In genomic region chr13:114059946-114060860, GRCh38 we compare ENCODE assay signal across 13 cellular contexts.
DNase-seq lines count a peak whose midpoint lies in the region; ATAC-seq and TF ChIP-seq lines count a peak whose summit lies in the region.
"Had no signal": no experiment of that assay in that cellular context is flagged by ENCODE, and none has a peak within 500 bp of the region (broad histone marks: within the 10 kb centered on the region; RNA-seq: fewer than 3 reads in every experiment).

No MANE protein-coding gene starts in this region.

- peak overlapping the region; percentile 33 for H2AK9ac ChIP-seq in IMR-90 (replicated peaks; ENCODE audit: low read depth, low read length, poor library complexity)

- H4K8ac ChIP-seq in IMR-90 (ENCODE audit: low read depth in 2 of 2, low read length in 2 of 2), result peak overlapping the region in 1 of 2 experiments; percentile 10; a peak in 1 of 4 replicates
- no peak overlapping the region for H4K8ac ChIP-seq in trophoblast cell (ENCODE audit: low read depth, low read length)

- peaks cover 8% of the 10 kb centered on the region for H3K79me2 ChIP-seq in trophoblast cell (ENCODE audit: control insufficient read depth, insufficient read depth, low read length, poor library complexity)

- H3K4me2 ChIP-seq in BLaER1 (peak overlapping the region; percentile 90), IMR-90 (ENCODE audit: low read depth, low read length) (no peak overlapping the region), trophoblast cell (ENCODE audit: low read length) (no peak overlapping the region)

- H3K4me1 ChIP-seq in BLaER1, result peaks cover 100% of the 10 kb centered on the region
- peaks cover 20% of the 10 kb centered on the region for H3K4me1 ChIP-seq in IMR-90 (ENCODE audit: control insufficient read depth, insufficient read depth, low read length)
- peaks cover 6% of the 10 kb centered on the region for H3K4me1 ChIP-seq in endodermal cell (ENCODE audit: control insufficient read depth, insufficient read depth, low read length)
- peaks cover 11 to 15% of the 10 kb centered on the region in 2 experiments for H3K4me1 ChIP-seq in trophoblast cell (ENCODE audit: control insufficient read depth in 1 of 2, insufficient read depth in 2 of 2, low read length in 2 of 2)

- no peak overlapping the region for H2BK12ac ChIP-seq in trophoblast cell (ENCODE audit: low read length)

- H4K12ac ChIP-seq in trophoblast cell (ENCODE audit: low read depth, low read length), result no peak overlapping the region

- H3K36me3 Mint-ChIP-seq in endodermal cell (ENCODE audit: low read depth), result peaks cover 4% of the 10 kb centered on the region

- no peak overlapping the region for H3K27ac Mint-ChIP-seq in endodermal cell

- H3K14ac ChIP-seq in IMR-90 (replicated peaks; ENCODE audit: low read depth, low read length) (no peak overlapping the region), trophoblast cell (ENCODE audit: low read length) (peak overlapping the region; percentile 14)

- H4K91ac ChIP-seq in IMR-90 (ENCODE audit: insufficient read depth, low read depth, low read length), result no peak overlapping the region
- H4K91ac ChIP-seq in trophoblast cell (ENCODE audit: low read depth, low read length), result no peak overlapping the region

- H3K18ac ChIP-seq in IMR-90 (ENCODE audit: low read depth, low read length) (no peak overlapping the region), trophoblast cell (ENCODE audit: low read length) (no peak overlapping the region)

- H3K27me3 Mint-ChIP-seq in endodermal cell (ENCODE audit: insufficient read depth), result no peaks in the 10 kb centered on the region

- no peaks in the 10 kb centered on the region for H3K9me3 Mint-ChIP-seq in endodermal cell

- no peak overlapping the region for H2BK5ac ChIP-seq in IMR-90 (ENCODE audit: low read depth, low read length, poor library complexity, severe bottlenecking)
- no peak overlapping the region for H2BK5ac ChIP-seq in trophoblast cell (ENCODE audit: low read depth, low read length, poor library complexity)

- CTCF ChIA-PET in IMR-90 (lab: Yijun Ruan, JAX), result no interaction called here

- no peak overlapping the region for H2BK15ac ChIP-seq in IMR-90 (ENCODE audit: low read depth, low read length)

- peaks cover 9% of the 10 kb centered on the region for H3K4me1 Mint-ChIP-seq in endodermal cell

- 90% methylated on average over 38 of the region's 53 CpGs; no CpG with 5 or more reads in 1 of the 2 experiments for WGBS in IMR-90 (ENCODE audit: extremely low coverage in 2 of 2, insufficient read length in 1 of 2), 2 experiments
- 94 to 95% methylated on average over 49 to 53 of the region's 53 CpGs for WGBS in endodermal cell (ENCODE audit: insufficient coverage in 1 of 2, insufficient read length in 1 of 2), 2 experiments
- WGBS in trophoblast cell (ENCODE audit: extremely low coverage, insufficient coverage, insufficient read length), result no CpG with 5 or more reads among the region's 53 CpGs

- BruUV-seq in IMR-90 (replicated peaks; lab: Mats Ljungman, UMichigan), result no TSS peak

- no peak overlapping the region for H4K5ac ChIP-seq in IMR-90 (ENCODE audit: low read depth, low read length)

- H3K4me3 Mint-ChIP-seq in endodermal cell, result no peak overlapping the region

- no peak overlapping the region for H2BK20ac ChIP-seq in IMR-90 (ENCODE audit: low read depth, low read length)

- H3K79me1 ChIP-seq in IMR-90 (ENCODE audit: low read depth in 1 of 2, low read length in 2 of 2) (peaks cover 7 to 81% of the 10 kb centered on the region in 2 experiments; a peak in 3 of 4 replicates), trophoblast cell (ENCODE audit: low read length) (peaks cover 20% of the 10 kb centered on the region)

- peak overlapping the region; percentile 27; the same call in 1 of the 2 replicates for H3K4ac ChIP-seq in IMR-90 (ENCODE audit: low read depth, low read length)
- peak overlapping the region; percentile 11 for H3K4ac ChIP-seq in trophoblast cell (ENCODE audit: low read depth, low read length)

- no peaks in the 10 kb centered on the region for H3K27me3 ChIP-seq in BLaER1
- H3K27me3 ChIP-seq in IMR-90 (ENCODE audit: control insufficient read depth, insufficient read depth, low read length), result no peaks in the 10 kb centered on the region
- no peaks in the 10 kb centered on the region for H3K27me3 ChIP-seq in endodermal cell (ENCODE audit: control insufficient read depth, insufficient read depth, low read length, poor library complexity, severe bottlenecking)
- no peaks in the 10 kb centered on the region for H3K27me3 ChIP-seq in trophoblast cell (ENCODE audit: insufficient read depth, low read length)

- no peak for DNase-seq in IMR-90
- no peak for DNase-seq in endodermal cell
- no peak for DNase-seq in trophoblast cell
- no peak for DNase-seq in NOMO-1 treated with DMSO at 0.1 percent for 48 hours (lab: John Stamatoyannopoulos, UW; ENCODE audit: unreplicated experiment)
- DNase-seq in DMS 273 treated with DMSO at 0.1 percent for 48 hours (lab: John Stamatoyannopoulos, UW), result no peak
- DNase-seq in NCI-H1092 treated with DMSO at 0.1 percent for 48 hours (lab: John Stamatoyannopoulos, UW), result no peak
- DNase-seq: activated CD8-positive, alpha-beta memory T cell treated with anti-CD3 and anti-CD28 coated beads for 24 hours; foreskin fibroblast; islet precursor cell; NCI-H446 treated with DMSO at 0.1 percent for 48 hours had no signal

- H2AK5ac ChIP-seq in IMR-90 (ENCODE audit: low read depth, low read length) (peak overlapping the region; percentile 51; the same call in 1 of the 2 replicates), trophoblast cell (ENCODE audit: low read length) (no peak overlapping the region)

- in situ Hi-C loops in IMR-90 (cut with MboI; ENCODE audit: low sequenced_read_pairs), result no loop called here

- H3K9me3 ChIP-seq in BLaER1, result no peaks in the 10 kb centered on the region
- H3K9me3 ChIP-seq in IMR-90 (ENCODE audit: control insufficient read depth, insufficient read depth, low read length), result no peaks in the 10 kb centered on the region
- H3K9me3 ChIP-seq in endodermal cell (ENCODE audit: control insufficient read depth, low read length), result no peaks in the 10 kb centered on the region
- peaks cover 4% of the 10 kb centered on the region for H3K9me3 ChIP-seq in trophoblast cell (ENCODE audit: insufficient read depth, low read depth, low read length)

- TF ChIP-seq POLR2A in IMR-90 (IDR thresholded peaks at IDR 0.05; ENCODE audit: low read depth, low read length), result no peak

- TF ChIP-seq CTCF in IMR-90 (conservative IDR thresholded peaks at IDR 0.05; ENCODE audit: low read depth, low read length) (no peak), endodermal cell (conservative IDR thresholded peaks at IDR 0.05) (no peak)

- H4K20me1 ChIP-seq in BLaER1 (peaks cover 87% of the 10 kb centered on the region), IMR-90 (ENCODE audit: insufficient read depth, low read length) (peaks cover 55% of the 10 kb centered on the region)

- H3K9ac ChIP-seq in BLaER1 (peak overlapping the region; percentile 25), IMR-90 (ENCODE audit: low read depth, low read length) (no peak overlapping the region), endodermal cell (ENCODE audit: extremely low read depth, low read length, poor library complexity, severe bottlenecking) (no peak overlapping the region), trophoblast cell (ENCODE audit: low read length) (no peak overlapping the region)

- no peak for TF ChIP-seq RAD21 in IMR-90 (IDR thresholded peaks at IDR 0.05; ENCODE audit: low read length)

- H3K27ac ChIP-seq in BLaER1 (peak overlapping the region; percentile 83), IMR-90 (ENCODE audit: insufficient read depth, low read length) (peak overlapping the region; percentile 17; the same call in 1 of the 2 replicates), endodermal cell (ENCODE audit: low read depth, low read length) (peak overlapping the region; percentile 51), trophoblast cell (ENCODE audit: low read depth, low read length) (no peak overlapping the region)

- H3K9me1 ChIP-seq in IMR-90 (ENCODE audit: insufficient read depth, low read length), result peaks cover 27% of the 10 kb centered on the region

- H3K4me3 ChIP-seq in BLaER1 (peak overlapping the region; percentile 37; the same call in 1 of the 2 replicates), IMR-90 (ENCODE audit: insufficient read depth, low read depth, low read length) (no peak overlapping the region), endodermal cell (ENCODE audit: low read length) (no peak overlapping the region), trophoblast cell (ENCODE audit: low read depth, low read length) (peak overlapping the region; percentile 0)

- intact Hi-C loops in IMR-90 (cut with micrococcal nuclease), result no loop called here

- peak overlapping the region; percentile 3 for H2AFZ ChIP-seq in IMR-90 (replicated peaks; ENCODE audit: low read length, poor library complexity)
- H2AFZ ChIP-seq in trophoblast cell (ENCODE audit: insufficient read depth, low read length, poor library complexity), result no peak overlapping the region

- dilution Hi-C loops in IMR-90 (cut with HindIII; ENCODE audit: low sequenced_read_pairs, unreplicated experiment), result no loop called here

- H3K36me3 ChIP-seq in BLaER1 (peaks cover 25% of the 10 kb centered on the region), IMR-90 (ENCODE audit: control insufficient read depth, insufficient read depth, low read length) (peaks cover 25% of the 10 kb centered on the region), endodermal cell (ENCODE audit: control insufficient read depth, insufficient read depth, low read length) (no peaks in the 10 kb centered on the region), trophoblast cell (ENCODE audit: control insufficient read depth in 1 of 2, insufficient read depth in 2 of 2, low read length in 2 of 2) (peaks cover 8 to 16% of the 10 kb centered on the region in 2 experiments)

- H2BK120ac ChIP-seq in IMR-90 (ENCODE audit: low read depth, low read length), result no peak overlapping the region
- H2BK120ac ChIP-seq in trophoblast cell (ENCODE audit: insufficient read depth, low read length, poor library complexity), result no peak overlapping the region

- H3K23ac ChIP-seq in IMR-90 (ENCODE audit: low read depth, low read length) (no peak overlapping the region), trophoblast cell (ENCODE audit: low read length) (no peak overlapping the region)

- POLR2A ChIA-PET in IMR-90 (lab: Charles Lee; ENCODE audit: unreplicated experiment), result no interaction called here

- no peak overlapping the region for H3K56ac ChIP-seq in IMR-90 (ENCODE audit: extremely low read depth, insufficient read depth, low read length)

- ATAC-seq in IMR-90 (ENCODE audit: low read depth) (no peak), HG02610 (IDR thresholded peaks at IDR 0.05; ENCODE audit: unreplicated experiment) (no peak)
- ATAC-seq: HCT116 had no signal

TF ChIP-seq in IMR-90, 13 proteins besides CTCF, POLR2A, EP300 and RAD21:
- TF ChIP-seq MXI1 (IDR thresholded peaks at IDR 0.05; ENCODE audit: borderline replicate concordance, low read depth, low read length) (no peak), CHD1 (IDR thresholded peaks at IDR 0.05; ENCODE audit: low read depth, low read length) (no peak), SMC3 (IDR thresholded peaks at IDR 0.05; ENCODE audit: low read depth, low read length) (no peak), NFE2L2 (IDR thresholded peaks at IDR 0.05; ENCODE audit: low read depth, low read length) (no peak)

Comparison
In these comparisons a context has a peak if more than half of its experiments do, and no peak if none do; other contexts are left out.
1. H3K4me3 ChIP-seq: peak in BLaER1 (single experiment) and trophoblast cell (single experiment); none in IMR-90 (single experiment) and endodermal cell (single experiment).